ENCODE assay signal across 22 cellular contexts in genomic region chr3:163422671-163423070, GRCh38.
"Had no signal": no experiment of that assay in that cellular context is flagged by ENCODE, and none has a peak within 500 bp of the region (broad histone marks: within the 10 kb centered on the region; RNA-seq: fewer than 3 reads in every experiment).

No MANE protein-coding gene starts in this region.

- H3K4me1 ChIP-seq: SJCRH30 had no signal

- H3K9me3 ChIP-seq: SJCRH30, SK-N-SH had no signal

- H3K9ac ChIP-seq: SK-N-SH had no signal

- H3K4me2 ChIP-seq: SK-N-SH had no signal

- H3K4me3 ChIP-seq: cardiac muscle cell, SJCRH30 had no signal

- H3K9me2 ChIP-seq: SK-N-SH had no signal

- DNase-seq: activated CD4-positive, alpha-beta memory T cell treated with anti-CD3 and anti-CD28 coated beads for 36 hours; activated CD4-positive, alpha-beta T cell treated with anti-CD3 and anti-CD28 coated beads, Interleukin-2, amount 10 ng/mL, durations not matched to agents 7 days and 5 days; activated CD4-positive, CD25-positive, alpha-beta regulatory T cell; activated CD8-positive, alpha-beta memory T cell treated with anti-CD3 and anti-CD28 coated beads for 24 hours; activated gamma-delta T cell; activated naive CD4-positive, alpha-beta T cell treated with anti-CD3 and anti-CD28 coated beads for 36 hours; activated T-cell treated with anti-CD3 and anti-CD28 coated beads for 4 hours; activated T-cell treated with anti-CD3 and anti-CD28 coated beads, Interleukin-2, amount 50 U/mL, for 48 hours; amygdala; brain microvascular endothelial cell; KBM-7; NCI-H1092; NCI-H1930; NCI-H2107; NCI-H510A treated with DMSO at 0.1 percent for 48 hours; Right ventricle myocardium superior; SJCRH30; SK-N-SH had no signal

- H3K36me3 ChIP-seq: brain microvascular endothelial cell, cardiac muscle cell, SJCRH30 had no signal

- H3K27me3 ChIP-seq: brain microvascular endothelial cell, cardiac muscle cell, SJCRH30 had no signal

- H3K27ac ChIP-seq: brain microvascular endothelial cell, cardiac muscle cell, RWPE1, SJCRH30 had no signal

- ATAC-seq: activated T-helper 17 cell treated with anti-CD3 and anti-CD28 coated beads, Interleukin-2, amount 50 U/mL, for 72 hours; Panc1 had no signal
